Comparison of ENCODE assay signal across 21 cellular contexts in the genomic region with DNA sequence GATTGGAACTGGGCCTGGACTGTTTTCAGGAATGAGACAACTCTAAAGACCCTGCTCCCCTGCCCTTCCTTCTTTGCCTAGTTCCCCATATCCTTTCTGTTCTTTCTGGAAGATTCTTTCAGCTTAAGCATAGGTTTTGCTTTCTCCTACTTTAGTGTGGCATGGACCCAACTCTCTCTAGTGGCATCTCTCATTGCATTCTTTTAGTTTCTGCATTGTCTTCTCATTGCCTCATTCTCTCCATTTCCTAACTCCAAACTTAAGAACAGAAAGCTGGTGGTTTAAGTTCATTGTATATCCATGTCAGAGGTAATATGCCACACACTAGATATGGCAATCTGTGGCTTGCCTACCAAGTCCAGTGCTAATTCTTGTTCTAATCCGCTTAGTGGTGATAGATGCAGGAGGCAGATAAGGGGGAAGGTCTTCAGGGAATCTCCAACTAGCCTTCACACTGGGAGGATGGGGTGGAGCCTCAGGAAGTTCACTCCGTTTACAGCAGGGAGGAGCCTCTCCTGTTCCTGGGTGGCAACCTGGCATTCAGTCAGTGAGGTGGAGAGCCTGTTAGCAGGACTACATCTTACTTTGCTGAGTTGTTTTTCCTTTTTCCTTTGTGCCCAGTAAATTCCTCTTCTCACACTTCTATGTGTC.
DNase-seq lines count a peak whose midpoint lies in the region; ATAC-seq, FAIRE-seq and TF ChIP-seq lines count a peak whose summit lies in the region.
"Had no signal": no experiment of that assay in that cellular context is flagged by ENCODE, and none has a peak within 500 bp of the region (broad histone marks: within the 10 kb centered on the region; RNA-seq: fewer than 3 reads in every experiment).

No MANE protein-coding gene starts in this region.

- H4K20me1 ChIP-seq in keratinocyte (ENCODE audit: control insufficient read depth, extremely low read depth, insufficient read depth, low read length) = no peaks in the 10 kb centered on the region

- no peak overlapping the region for H3K27ac ChIP-seq in keratinocyte (ENCODE audit: control insufficient read depth, insufficient read depth, low read length)

- H3K9me3 ChIP-seq in keratinocyte (ENCODE audit: control insufficient read depth, low read depth, low read length) (no peaks in the 10 kb centered on the region), T-helper 17 cell (ENCODE audit: control insufficient read depth, low read length, poor library complexity, severe bottlenecking) (no peaks in the 10 kb centered on the region)

- no peaks in the 10 kb centered on the region for H3K4me1 Mint-ChIP-seq in T-helper 17 cell
- H3K4me1 Mint-ChIP-seq: CD14-positive monocyte had no signal

- peak; percentile 66 for DNase-seq in AG10803 (ENCODE audit: low read depth)
- peak; percentile 91 for DNase-seq in NCI-H82 (lab: John Stamatoyannopoulos, UW)
- DNase-seq in cardiac fibroblast (ENCODE audit: low read depth in 2 of 2) = peak; percentile 21 to 32
- no peak for DNase-seq in keratinocyte (ENCODE audit: low read depth, low spot score)
- no peak for DNase-seq in ACHN
- no peak for DNase-seq in T-helper 17 cell
- DNase-seq in activated CD8-positive, alpha-beta memory T cell treated with anti-CD3 and anti-CD28 coated beads, Interleukin-2, amount 50 U/mL, for 48 hours = no peak
- DNase-seq: AML-193, COR-L47, DMS53, GOT3, Kasumi-1, MM.1S, NCI-H1092 treated with DMSO at 0.1 percent for 48 hours, NCI-H1694 treated with DMSO at 0.1 percent for 48 hours, NCI-H345, NCI-H526, SHP77 treated with DMSO at 0.1 percent for 48 hours had no signal

- no peak overlapping the region for H3K9ac ChIP-seq in keratinocyte (ENCODE audit: control insufficient read depth, extremely low read depth, insufficient read depth, low read length)

- no peak overlapping the region for H3K4me3 Mint-ChIP-seq in T-helper 17 cell
- H3K4me3 Mint-ChIP-seq: CD14-positive monocyte had no signal

- ATAC-seq in T-helper 17 cell (no peak), HG03045 (IDR thresholded peaks at IDR 0.05; ENCODE audit: unreplicated experiment) (no peak)

- no peak overlapping the region for H3K27ac Mint-ChIP-seq in T-helper 17 cell

- H3K79me2 ChIP-seq in keratinocyte (ENCODE audit: control insufficient read depth, insufficient read depth, low read length) = no peaks in the 10 kb centered on the region

- in situ Hi-C loops in ACHN (cut with HindIII; ENCODE audit: low pct_ligation_motif_present, low pct_unique_long_range_greater_than_20kb, low sequenced_read_pairs) = no loop called here

- dilution Hi-C loops in keratinocyte (cut with MboI; ENCODE audit: extremely low pct_ligation_motif_present, low sequenced_read_pairs) = no loop called here

- no peaks in the 10 kb centered on the region for H3K36me3 ChIP-seq in keratinocyte (ENCODE audit: control insufficient read depth in 2 of 2, extremely low read depth in 1 of 2, insufficient read depth in 2 of 2, low read length in 2 of 2)

- H3K27me3 Mint-ChIP-seq in T-helper 17 cell = no peaks in the 10 kb centered on the region

- H3K27me3 ChIP-seq in keratinocyte (ENCODE audit: control insufficient read depth, extremely low read depth, insufficient read depth, low read length) = no peaks in the 10 kb centered on the region

- no peak for TF ChIP-seq CTCF in AG10803 (conservative IDR thresholded peaks at IDR 0.05; ENCODE audit: low read length)
- no peak for TF ChIP-seq CTCF in cardiac fibroblast (IDR thresholded peaks at IDR 0.05; ENCODE audit: low read depth, low read length)
- no peak for TF ChIP-seq CTCF in keratinocyte (optimal IDR thresholded peaks at IDR 0.05 in 1 of 3, IDR thresholded peaks at IDR 0.05 in 1 of 3, conservative IDR thresholded peaks at IDR 0.05 in 1 of 3; ENCODE audit: extremely low read depth in 1 of 3, insufficient read depth in 2 of 3, low read length in 3 of 3)

- no peaks in the 10 kb centered on the region for H3K4me1 ChIP-seq in keratinocyte (ENCODE audit: control insufficient read depth, extremely low read depth, insufficient read depth, low read length)

- H3K4me2 ChIP-seq in keratinocyte (ENCODE audit: control insufficient read depth, extremely low read depth, insufficient read depth, low read depth, low read length) = no peak overlapping the region

- H2AFZ ChIP-seq in keratinocyte (ENCODE audit: control insufficient read depth, low read length) = no peak overlapping the region

- FAIRE-seq in keratinocyte (lab: Jason Lieb, UNC) = peak; percentile 63
- FAIRE-seq: A204.1 had no signal

- no peaks in the 10 kb centered on the region for H3K9me1 ChIP-seq in keratinocyte (ENCODE audit: control insufficient read depth, extremely low read depth, insufficient read depth, low read length)

- H3K4me3 ChIP-seq in AG10803 (ENCODE audit: low read length) (no peak overlapping the region), cardiac fibroblast (replicated peaks in 1 of 2; ENCODE audit: low read depth in 2 of 2, low read length in 2 of 2) (no peak overlapping the region), keratinocyte (ENCODE audit: control insufficient read depth in 2 of 3, extremely low read depth in 1 of 3, insufficient read depth in 2 of 3, low read depth in 1 of 3, low read length in 3 of 3) (no peak overlapping the region)

- no peaks in the 10 kb centered on the region for H3K36me3 Mint-ChIP-seq in T-helper 17 cell (ENCODE audit: low read depth)
- H3K36me3 Mint-ChIP-seq: CD14-positive monocyte had no signal

Comparison
In these comparisons a context has a peak if more than half of its experiments do, and no peak if none do; other contexts are left out.
1. DNase-seq: peak in AG10803 (single experiment), NCI-H82 (single experiment) and cardiac fibroblast (2 of 2); none in keratinocyte (single experiment), ACHN (single experiment), T-helper 17 cell (0 of 3) and activated CD8-positive, alpha-beta memory T cell treated with anti-CD3 and anti-CD28 coated beads, Interleukin-2, amount 50 U/mL, for 48 hours (single experiment).